In the genomic region with DNA sequence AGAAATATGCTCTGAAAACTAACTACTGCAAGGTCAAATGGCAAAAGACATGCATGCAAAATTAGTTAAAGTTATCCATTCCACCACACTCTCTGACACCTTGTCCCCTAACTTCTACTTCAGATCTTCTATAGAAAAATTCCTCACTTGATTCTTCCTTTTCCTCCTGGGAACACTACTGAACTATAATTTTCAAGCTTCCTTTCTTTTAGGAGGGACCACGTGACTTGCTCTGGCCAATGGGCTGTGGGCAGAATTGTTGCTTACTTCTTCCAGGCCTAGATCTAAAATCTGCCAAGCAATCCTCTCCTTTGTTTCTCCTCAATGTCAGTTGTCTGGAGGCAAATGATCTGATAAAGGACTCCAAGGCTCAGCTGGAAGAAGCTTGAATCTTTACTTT, we compare ENCODE assay signal across 9 cellular contexts.
"Had no signal": no experiment of that assay in that cellular context is flagged by ENCODE, and none has a peak within 500 bp of the region (broad histone marks: within the 10 kb centered on the region; RNA-seq: fewer than 3 reads in every experiment).

No MANE protein-coding gene starts in this region.

- ATAC-seq: HCT116 had no signal

- H3K4me1 ChIP-seq: HAP-1 had no signal

- H3K4me2 ChIP-seq: KMS-11 had no signal

- H3K36me3 ChIP-seq: HAP-1 had no signal

- FAIRE-seq: HTR-8/SVneo had no signal

- H3K9me3 ChIP-seq: HAP-1 had no signal

- H2AFZ ChIP-seq: GM23248 had no signal

- H3K9ac ChIP-seq: GM23248, KMS-11 had no signal

- H3K27ac ChIP-seq: GM23248, KMS-11 had no signal

- H3K4me3 ChIP-seq: GM23248, HAP-1 had no signal

- DNase-seq: GM23248, GOT3, H7, HFFc6, KBM-7 had no signal
